Comparison of ENCODE assay signal across 20 cellular contexts in genomic region chr16:5002699-5003143, GRCh38. TPM values are rescaled to one million over a fixed set of nuclear protein-coding genes. Genes with fewer than 3 reads are reported as not detected.
A peak's percentile ranks its signal among the peaks of the same experiment; 100 is the strongest.
DNase-seq lines count a peak whose midpoint lies in the region; ATAC-seq and TF ChIP-seq lines count a peak whose summit lies in the region.
"Had no signal": no experiment of that assay in that cellular context is flagged by ENCODE, and none has a peak within 500 bp of the region (broad histone marks: within the 10 kb centered on the region; RNA-seq: fewer than 3 reads in every experiment).

No MANE protein-coding gene starts in this region.

- H3K9me3 ChIP-seq in heart left ventricle: no peaks in the 10 kb centered on the region
- H3K9me3 ChIP-seq in tibial nerve: no peaks in the 10 kb centered on the region

- intact Hi-C loops in heart left ventricle (cut with DNase I): no loop called here

- ATAC-seq in heart left ventricle: peak; percentile 43 to 86 (median 64)
- ATAC-seq in HG03108 (IDR thresholded peaks at IDR 0.05; ENCODE audit: unreplicated experiment): no peak

- no peak for TF ChIP-seq EP300 in tibial nerve (IDR thresholded peaks at IDR 0.05)

- 52 to 59% (median 55%) methylated on average over 3 of the region's 3 CpGs for WGBS in heart left ventricle, 4 donors
- 65 to 69% methylated on average over 3 of the region's 3 CpGs for WGBS in tibial nerve, 2 donors

- H3K4me3 ChIP-seq in heart left ventricle: peak overlapping the region in 5 of 12 donors; percentile 14 to 49 (median 38)
- H3K4me3 ChIP-seq in tibial nerve: no peak overlapping the region

- H3K27me3 ChIP-seq in heart left ventricle (no peaks in the 10 kb centered on the region), tibial nerve (no peaks in the 10 kb centered on the region)

- peak; percentile 48 for DNase-seq in NCI-H2227 treated with DMSO at 0.1 percent for 48 hours (lab: John Stamatoyannopoulos, UW)
- DNase-seq in amniotic epithelial cell (ENCODE audit: low read depth): peak; percentile 11
- DNase-seq in heart left ventricle: peak in 1 of 5 donors; percentile 33
- DNase-seq in tibial nerve (ENCODE audit: low spot score in 2 of 2): no peak
- no peak for DNase-seq in GM20000 (ENCODE audit: low spot score)
- DNase-seq in DMS 273 (lab: John Stamatoyannopoulos, UW; ENCODE audit: unreplicated experiment): no peak
- DNase-seq: CD4-positive, CD25-positive, alpha-beta regulatory T cell; DMS79; KG1; NCI-H1092 treated with DMSO at 0.1 percent for 48 hours; NCI-H1436 treated with DMSO at 0.1 percent for 48 hours; NCI-H1930; NCI-H226; NCI-H524; NCI-H774; SHP77 had no signal

- TF ChIP-seq CTCF in heart left ventricle (IDR thresholded peaks at IDR 0.05): no peak
- TF ChIP-seq CTCF in tibial nerve (IDR thresholded peaks at IDR 0.05): no peak
- TF ChIP-seq CTCF in GM20000 (IDR thresholded peaks at IDR 0.05; ENCODE audit: extremely low read depth, missing control alignments): no peak

- H3K4me1 ChIP-seq in heart left ventricle: peaks cover 0 to 16% (median 0%) of the 10 kb centered on the region in 12 donors
- H3K4me1 ChIP-seq in tibial nerve: no peaks in the 10 kb centered on the region

- TF ChIP-seq POLR2A in heart left ventricle (IDR thresholded peaks at IDR 0.05) (no peak), tibial nerve (IDR thresholded peaks at IDR 0.05) (no peak)

- H3K36me3 ChIP-seq in heart left ventricle: no peaks in the 10 kb centered on the region
- H3K36me3 ChIP-seq in tibial nerve: no peaks in the 10 kb centered on the region

- H3K27ac ChIP-seq in heart left ventricle (peak overlapping the region in 8 of 12 donors; percentile 32 to 88 (median 66)), tibial nerve (peak overlapping the region in 3 of 4 donors; percentile 20 to 63 (median 50))
- H3K27ac ChIP-seq: HL-60 had no signal

RNA-seq across cellular contexts. Expression of gene NAGPA, which starts 31.0 kb away (rescaled TPM):
- 10 to 100 TPM in 3 of 9 donors, 1 to 10 TPM in 6; 3.8 to 14.6 (median 8.9) TPM for total RNA-seq in heart left ventricle
- 1 to 10 TPM; 6.4 to 6.5 TPM for polyA plus RNA-seq in heart left ventricle
- total RNA-seq in tibial nerve: 100 to 1,000 TPM in 1 of 4 donors, 10 to 100 TPM in 3; 37.5 to 104 (median 43.8) TPM

RNA-seq across cellular contexts. Expression of gene SEC14L5, which starts 44.6 kb away (rescaled TPM):
- total RNA-seq in heart left ventricle (10 to 100 TPM in 5 of 9 donors, 1 to 10 TPM in 4; 1.6 to 25.4 (median 11.6) TPM), tibial nerve (10 to 100 TPM; 12.0 to 29.0 (median 13.6) TPM)
- polyA plus RNA-seq in heart left ventricle: 1 to 10 TPM in 1 of 2 donors, under 1 TPM in 1; 0.11 to 5.0 TPM
- total RNA-seq: OCI-LY7 had no signal
- polyA plus RNA-seq: BJ; CD4-positive, CD25-positive, alpha-beta regulatory T cell had no signal

Comparison
In these comparisons a context has a peak if more than half of its experiments do, and no peak if none do; other contexts are left out.
1. DNase-seq: peak in NCI-H2227 treated with DMSO at 0.1 percent for 48 hours (single experiment) and amniotic epithelial cell (single experiment); none in tibial nerve (0 of 2), GM20000 (single experiment) and DMS 273 (single experiment).